Comparison of ENCODE assay signal across 8 cellular contexts in genomic region chr4:119211856-119212250, GRCh38. TPM values are rescaled to one million over a fixed set of nuclear protein-coding genes. Genes with fewer than 3 reads are reported as not detected.
DNase-seq lines count a peak whose midpoint lies in the region; ATAC-seq, FAIRE-seq and TF ChIP-seq lines count a peak whose summit lies in the region.

No MANE protein-coding gene starts in this region.

- TF ChIP-seq CTCF in D721Med (IDR thresholded peaks at IDR 0.05; ENCODE audit: insufficient read depth, missing control alignments) (no peak), IMR-90 (conservative IDR thresholded peaks at IDR 0.05; ENCODE audit: low read depth, low read length) (no peak), MCF 10A (IDR thresholded peaks at IDR 0.05; ENCODE audit: unreplicated experiment) (no peak)

- peak overlapping the region; percentile 84 for H3K4me3 Mint-ChIP-seq in MCF 10A (ENCODE audit: unreplicated experiment)

- peak overlapping the region; percentile 53; the same call in 1 of the 2 replicates for H2BK20ac ChIP-seq in IMR-90 (ENCODE audit: low read depth, low read length)

- H3K9me3 ChIP-seq in IMR-90 (ENCODE audit: control insufficient read depth, insufficient read depth, low read length) (no peaks in the 10 kb centered on the region), mesenchymal stem cell (ENCODE audit: control insufficient read depth, low read length) (no peaks in the 10 kb centered on the region), aorta (ENCODE audit: control insufficient read depth, low read length) (no peaks in the 10 kb centered on the region)

- peak overlapping the region; percentile 89 for H4K8ac ChIP-seq in IMR-90 (ENCODE audit: low read depth in 2 of 2, low read length in 2 of 2)
- peak overlapping the region; percentile 45 for H4K8ac ChIP-seq in mesenchymal stem cell (ENCODE audit: low read length)

- ATAC-seq in GM21390 (IDR thresholded peaks at IDR 0.05; ENCODE audit: unreplicated experiment) = peak; percentile 9
- ATAC-seq in IMR-90 (ENCODE audit: low read depth) = no peak
- no peak for ATAC-seq in aorta (ENCODE audit: low FRiP score)

- H2BK5ac ChIP-seq in IMR-90 (ENCODE audit: low read depth, low read length, poor library complexity, severe bottlenecking) = peak overlapping the region; percentile 80
- H2BK5ac ChIP-seq in mesenchymal stem cell (ENCODE audit: low read depth, low read length, poor library complexity, severe bottlenecking) = no peak overlapping the region

- peaks cover under 1% of the 10 kb centered on the region for H3K36me3 Mint-ChIP-seq in MCF 10A (ENCODE audit: insufficient read depth, unreplicated experiment)

- H3K9me1 ChIP-seq in IMR-90 (ENCODE audit: insufficient read depth, low read length) = peaks cover 4% of the 10 kb centered on the region; the same call in 1 of the 2 replicates

- H3K9ac ChIP-seq in IMR-90 (ENCODE audit: low read depth, low read length) = peak overlapping the region; percentile 93
- H3K9ac ChIP-seq in mesenchymal stem cell (ENCODE audit: low read length) = peak overlapping the region; percentile 99

- peak; percentile 32 for FAIRE-seq in D721Med (lab: Jason Lieb, UNC)

- H4K20me1 ChIP-seq in IMR-90 (ENCODE audit: insufficient read depth, low read length) = no peaks in the 10 kb centered on the region

- in situ Hi-C loops in IMR-90 (cut with MboI; ENCODE audit: low sequenced_read_pairs) = loop anchor here (10.0 kb wide), 3 partner anchors 107 to 227 kb away; no protein-coding TSS in a partner anchor

- H2AK9ac ChIP-seq in IMR-90 (replicated peaks; ENCODE audit: low read depth, low read length, poor library complexity) = peak overlapping the region; percentile 5

- H4K91ac ChIP-seq in IMR-90 (ENCODE audit: insufficient read depth, low read depth, low read length) (peak overlapping the region; percentile 88), mesenchymal stem cell (ENCODE audit: low read length) (no peak overlapping the region)

- peak overlapping the region; percentile 74 for H3K4me3 ChIP-seq in IMR-90 (ENCODE audit: insufficient read depth, low read depth, low read length)
- peak overlapping the region; percentile 50 to 87 for H3K4me3 ChIP-seq in mesenchymal stem cell (ENCODE audit: insufficient read depth in 1 of 2, low read depth in 1 of 2, low read length in 2 of 2)
- H3K4me3 ChIP-seq in aorta (ENCODE audit: low read length in 2 of 2) = peak overlapping the region; percentile 80 to 93

- H3K23ac ChIP-seq in IMR-90 (ENCODE audit: low read depth, low read length) = peak overlapping the region; percentile 78
- no peak overlapping the region for H3K23ac ChIP-seq in mesenchymal stem cell (ENCODE audit: low read length in 2 of 2)

- intact Hi-C loops in IMR-90 (cut with micrococcal nuclease) (loop anchor here (2.0 kb wide), 2 partner anchors 73 to 109 kb away; no protein-coding TSS in a partner anchor), MCF 10A (cut with micrococcal nuclease) (loop anchor here (1.0 to 10.0 kb wide), 6 partner anchors 75 to 375 kb away; partner anchors contain the start of gene SEC24D), aorta (cut with DNase I) (loop anchor here (2.0 to 10.0 kb wide), 7 partner anchors 60 to 230 kb away; no protein-coding TSS in a partner anchor)

- H4K5ac ChIP-seq in IMR-90 (ENCODE audit: low read depth, low read length) = peak overlapping the region; percentile 81

- H3K4ac ChIP-seq in IMR-90 (ENCODE audit: low read depth, low read length) (peak overlapping the region; percentile 82), mesenchymal stem cell (ENCODE audit: low read depth in 1 of 2, low read length in 2 of 2) (no peak overlapping the region)

- no peak for TF ChIP-seq POLR2A in IMR-90 (IDR thresholded peaks at IDR 0.05; ENCODE audit: low read depth, low read length)

- no peaks in the 10 kb centered on the region for H3K9me3 Mint-ChIP-seq in MCF 10A (ENCODE audit: unreplicated experiment)

- peak overlapping the region; percentile 94 for H3K27ac Mint-ChIP-seq in MCF 10A (ENCODE audit: low read depth, unreplicated experiment)

- H3K79me1 ChIP-seq in IMR-90 (ENCODE audit: low read depth in 1 of 2, low read length in 2 of 2) (peaks cover 4 to 27% of the 10 kb centered on the region in 2 experiments; a peak in 3 of 4 replicates), mesenchymal stem cell (replicated peaks; ENCODE audit: low read length, poor library complexity, severe bottlenecking) (peaks cover 2% of the 10 kb centered on the region)

- dilution Hi-C loops in IMR-90 (cut with HindIII; ENCODE audit: low sequenced_read_pairs, unreplicated experiment) = no loop called here

- H2BK120ac ChIP-seq in IMR-90 (ENCODE audit: low read depth, low read length) = peak overlapping the region; percentile 72
- no peak overlapping the region for H2BK120ac ChIP-seq in mesenchymal stem cell (ENCODE audit: low read depth, low read length)

- no peak overlapping the region for H2BK12ac ChIP-seq in mesenchymal stem cell (ENCODE audit: low read length in 2 of 2)

- BruUV-seq in IMR-90 (replicated peaks; lab: Mats Ljungman, UMichigan) (TSS peak; percentile 95), MCF 10A (replicated peaks; lab: Mats Ljungman, UMichigan) (TSS peak; percentile 91)

- H2AFZ ChIP-seq in IMR-90 (replicated peaks; ENCODE audit: low read length, poor library complexity) = peak overlapping the region; percentile 95
- no peak overlapping the region for H2AFZ ChIP-seq in mesenchymal stem cell (ENCODE audit: low read depth, low read length)

- no peak for DNase-seq in D721Med (ENCODE audit: insufficient read length, low spot score)
- no peak for DNase-seq in IMR-90
- DNase-seq in MCF 10A (ENCODE audit: unreplicated experiment) = no peak
- no peak for DNase-seq in mesenchymal stem cell
- no peak for DNase-seq in aorta
- no peak for DNase-seq in stimulated activated CD4-positive, alpha-beta T cell treated with anti-CD3 and anti-CD28 coated beads, Interleukin-2, amount 100 ng/mL, for 24 hours
- no peak for DNase-seq in NCI-H1930 (lab: John Stamatoyannopoulos, UW)

- 0% methylated on average over 1 of the region's 13 CpGs; no CpG with 5 or more reads in 1 of the 2 experiments for WGBS in IMR-90 (ENCODE audit: extremely low coverage in 2 of 2, insufficient read length in 1 of 2), 2 experiments
- WGBS in mesenchymal stem cell = under 1% methylated on average over 13 of the region's 13 CpGs
- 1% methylated on average over 13 of the region's 13 CpGs for WGBS in aorta, 2 donors

- H3K18ac ChIP-seq in IMR-90 (ENCODE audit: low read depth, low read length) = peak overlapping the region; percentile 58
- peak overlapping the region; percentile 34 to 71 for H3K18ac ChIP-seq in mesenchymal stem cell (ENCODE audit: low read depth in 1 of 2, low read length in 2 of 2)

- H2BK15ac ChIP-seq in IMR-90 (ENCODE audit: low read depth, low read length) = peak overlapping the region; percentile 37; the same call in 1 of the 3 replicates
- no peak overlapping the region for H2BK15ac ChIP-seq in mesenchymal stem cell (ENCODE audit: low read depth, poor library complexity, severe bottlenecking)

- H3K36me3 ChIP-seq in IMR-90 (ENCODE audit: control insufficient read depth, insufficient read depth, low read length) (no peaks in the 10 kb centered on the region), mesenchymal stem cell (ENCODE audit: control insufficient read depth in 1 of 2, insufficient read depth in 2 of 2, low read depth in 1 of 2, low read length in 2 of 2) (peaks cover 0 to 20% of the 10 kb centered on the region in 2 experiments), aorta (ENCODE audit: control insufficient read depth in 1 of 2, insufficient read depth in 2 of 2, low read length in 1 of 2) (no peaks in the 10 kb centered on the region)

- CTCF ChIA-PET in IMR-90 (lab: Yijun Ruan, JAX) = interaction anchor here (1.1 to 1.4 kb wide), 2 partner anchors 171 to 211 kb away, joined by 3 to 4 read pairs; no protein-coding TSS in a partner anchor
- CTCF ChIA-PET in MCF 10A (lab: Yijun Ruan, JAX) = interaction anchor here (0.7 to 3.3 kb wide), 15 partner anchors 20 to 237 kb away, joined by 3 to 28 read pairs (median 4); no protein-coding TSS in a partner anchor

- H3K4me1 ChIP-seq in IMR-90 (ENCODE audit: control insufficient read depth, insufficient read depth, low read length) (peaks cover 3% of the 10 kb centered on the region; the same call in 1 of the 2 replicates), mesenchymal stem cell (ENCODE audit: control insufficient read depth, insufficient read depth, low read depth, low read length) (no peaks in the 10 kb centered on the region), aorta (ENCODE audit: control insufficient read depth in 1 of 2, insufficient read depth in 2 of 2, low read length in 2 of 2) (no peaks in the 10 kb centered on the region)

- TF ChIP-seq RAD21 in IMR-90 (IDR thresholded peaks at IDR 0.05; ENCODE audit: low read length) = no peak

- POLR2A ChIA-PET in IMR-90 (lab: Charles Lee; ENCODE audit: unreplicated experiment) (interaction anchor here (0.6 to 2.1 kb wide), 4 partner anchors 10 to 171 kb away, joined by 3 to 8 read pairs (median 4); no protein-coding TSS in a partner anchor), MCF 10A (lab: Yijun Ruan, JAX) (interaction anchor here (0.6 to 5.5 kb wide), 50 partner anchors 8 to 851 kb away, joined by 3 to 99 read pairs (median 5); partner anchors contain the start of genes METTL14 and SEC24D)

- no peaks in the 10 kb centered on the region for H3K27me3 ChIP-seq in IMR-90 (ENCODE audit: control insufficient read depth, insufficient read depth, low read length)
- H3K27me3 ChIP-seq in mesenchymal stem cell (ENCODE audit: control insufficient read depth in 1 of 2, insufficient read depth in 1 of 2, low read length in 2 of 2) = no peaks in the 10 kb centered on the region
- H3K27me3 ChIP-seq in aorta (ENCODE audit: control insufficient read depth in 1 of 2, insufficient read depth in 2 of 2, low read length in 1 of 2) = no peaks in the 10 kb centered on the region

- peak overlapping the region; percentile 94 for H3K56ac ChIP-seq in IMR-90 (ENCODE audit: extremely low read depth, insufficient read depth, low read length)

- H3K27ac ChIP-seq in IMR-90 (ENCODE audit: insufficient read depth, low read length) (peak overlapping the region; percentile 90), mesenchymal stem cell (ENCODE audit: low read length, poor library complexity, severe bottlenecking) (peak overlapping the region; percentile 93), aorta (ENCODE audit: low read depth in 1 of 2, low read length in 2 of 2) (peak overlapping the region; percentile 69 to 89)

- H3K4me1 Mint-ChIP-seq in MCF 10A (ENCODE audit: insufficient read depth, unreplicated experiment) = peaks cover 23% of the 10 kb centered on the region

- H3K14ac ChIP-seq in IMR-90 (replicated peaks; ENCODE audit: low read depth, low read length) (peak overlapping the region; percentile 89), mesenchymal stem cell (ENCODE audit: low read length in 2 of 2) (peak overlapping the region in 1 of 2 experiments; percentile 26)

- peak overlapping the region; percentile 83 for H3K4me2 ChIP-seq in IMR-90 (ENCODE audit: low read depth, low read length)
- peak overlapping the region; percentile 72 for H3K4me2 ChIP-seq in mesenchymal stem cell (ENCODE audit: low read length, poor library complexity, severe bottlenecking)

- H2AK5ac ChIP-seq in IMR-90 (ENCODE audit: low read depth, low read length) (peak overlapping the region; percentile 25), mesenchymal stem cell (ENCODE audit: low read length, severe bottlenecking) (no peak overlapping the region)

- H3K27me3 Mint-ChIP-seq in MCF 10A (ENCODE audit: insufficient read depth, unreplicated experiment) = no peaks in the 10 kb centered on the region

RNA-seq across cellular contexts. Expression of gene USP53, which starts 0.7 kb away (rescaled TPM):
- total RNA-seq in IMR-90 (2012; rRNA removed) (24.0 and 34.7 TPM in 2 replicates), MCF 10A (2022) (47.4 and 68.0 TPM in 2 replicates), aorta (100 to 1,000 TPM; 102 to 114 TPM)
- polyA plus RNA-seq in IMR-90 (2012; rRNA removed) (7.6 and 11.2 TPM in 2 replicates), aorta (10 to 100 TPM; 24.9 to 45.3 TPM)
- polyA plus RNA-seq in IMR-90 (2012; cell fraction: cytosol; rRNA removed) = 1.5 and 2.7 TPM in 2 replicates
- polyA plus RNA-seq in IMR-90 (2012; cell fraction: nucleus; rRNA removed; ENCODE audit: low replicate concordance) = 2.8 and 32.8 TPM in 2 replicates
- 17.7 TPM for polyA plus RNA-seq in mesenchymal stem cell (2013, experiment 1 of 2)
- 17.4 TPM for polyA plus RNA-seq in mesenchymal stem cell (2013, experiment 2 of 2)
